1 cellular context compared by ENCODE assay signal in genomic region chr1:160740133-160740688, GRCh38.
A peak's percentile ranks its signal among the peaks of the same experiment; 100 is the strongest.
TF ChIP-seq lines count a peak whose summit lies in the region.

No MANE protein-coding gene starts in this region.

TF ChIP-seq in GM12878, 131 proteins besides CTCF, POLR2A, EP300 and RAD21:
- TF ChIP-seq ZSCAN29 (IDR thresholded peaks at IDR 0.05) = no peak
- no peak for TF ChIP-seq CBX5 (IDR thresholded peaks at IDR 0.05; ENCODE audit: low read depth)
- TF ChIP-seq WRNIP1 (IDR thresholded peaks at IDR 0.05; ENCODE audit: borderline replicate concordance, low read depth, low read length) = 0 out of 2 replicates have a peak, but pooled peaks have one; percentile 39
- no peak for TF ChIP-seq ZBTB33 (IDR thresholded peaks at IDR 0.05)
- TF ChIP-seq TCF3 (IDR thresholded peaks at IDR 0.05; ENCODE audit: borderline replicate concordance, insufficient read depth, low read depth, low read length) = 0 out of 2 replicates have a peak, but pooled peaks have one; percentile 40
- TF ChIP-seq, protein P1, sequence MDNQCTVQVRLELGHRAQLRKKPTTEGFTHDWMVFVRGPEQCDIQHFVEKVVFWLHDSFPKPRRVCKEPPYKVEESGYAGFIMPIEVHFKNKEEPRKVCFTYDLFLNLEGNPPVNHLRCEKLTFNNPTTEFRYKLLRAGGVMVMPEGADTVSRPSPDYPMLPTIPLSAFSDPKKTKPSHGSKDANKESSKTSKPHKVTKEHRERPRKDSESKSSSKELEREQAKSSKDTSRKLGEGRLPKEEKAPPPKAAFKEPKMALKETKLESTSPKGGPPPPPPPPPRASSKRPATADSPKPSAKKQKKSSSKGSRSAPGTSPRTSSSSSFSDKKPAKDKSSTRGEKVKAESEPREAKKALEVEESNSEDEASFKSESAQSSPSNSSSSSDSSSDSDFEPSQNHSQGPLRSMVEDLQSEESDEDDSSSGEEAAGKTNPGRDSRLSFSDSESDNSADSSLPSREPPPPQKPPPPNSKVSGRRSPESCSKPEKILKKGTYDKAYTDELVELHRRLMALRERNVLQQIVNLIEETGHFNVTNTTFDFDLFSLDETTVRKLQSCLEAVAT (IDR thresholded peaks at IDR 0.05) = peak; percentile 34; the same call in 1 of the 2 replicates
- no peak for TF ChIP-seq CBFB (IDR thresholded peaks at IDR 0.05; ENCODE audit: low read depth)
- TF ChIP-seq PAX5 (IDR thresholded peaks at IDR 0.05; ENCODE audit: borderline replicate concordance, low read depth, low read length) = no peak
- TF ChIP-seq ELK1 (IDR thresholded peaks at IDR 0.05; ENCODE audit: low read depth, low read length) = no peak
- TF ChIP-seq, protein P2, sequence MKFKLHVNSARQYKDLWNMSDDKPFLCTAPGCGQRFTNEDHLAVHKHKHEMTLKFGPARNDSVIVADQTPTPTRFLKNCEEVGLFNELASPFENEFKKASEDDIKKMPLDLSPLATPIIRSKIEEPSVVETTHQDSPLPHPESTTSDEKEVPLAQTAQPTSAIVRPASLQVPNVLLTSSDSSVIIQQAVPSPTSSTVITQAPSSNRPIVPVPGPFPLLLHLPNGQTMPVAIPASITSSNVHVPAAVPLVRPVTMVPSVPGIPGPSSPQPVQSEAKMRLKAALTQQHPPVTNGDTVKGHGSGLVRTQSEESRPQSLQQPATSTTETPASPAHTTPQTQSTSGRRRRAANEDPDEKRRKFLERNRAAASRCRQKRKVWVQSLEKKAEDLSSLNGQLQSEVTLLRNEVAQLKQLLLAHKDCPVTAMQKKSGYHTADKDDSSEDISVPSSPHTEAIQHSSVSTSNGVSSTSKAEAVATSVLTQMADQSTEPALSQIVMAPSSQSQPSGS (IDR thresholded peaks at IDR 0.05; ENCODE audit: low read length) = no peak
- TF ChIP-seq, protein P3, sequence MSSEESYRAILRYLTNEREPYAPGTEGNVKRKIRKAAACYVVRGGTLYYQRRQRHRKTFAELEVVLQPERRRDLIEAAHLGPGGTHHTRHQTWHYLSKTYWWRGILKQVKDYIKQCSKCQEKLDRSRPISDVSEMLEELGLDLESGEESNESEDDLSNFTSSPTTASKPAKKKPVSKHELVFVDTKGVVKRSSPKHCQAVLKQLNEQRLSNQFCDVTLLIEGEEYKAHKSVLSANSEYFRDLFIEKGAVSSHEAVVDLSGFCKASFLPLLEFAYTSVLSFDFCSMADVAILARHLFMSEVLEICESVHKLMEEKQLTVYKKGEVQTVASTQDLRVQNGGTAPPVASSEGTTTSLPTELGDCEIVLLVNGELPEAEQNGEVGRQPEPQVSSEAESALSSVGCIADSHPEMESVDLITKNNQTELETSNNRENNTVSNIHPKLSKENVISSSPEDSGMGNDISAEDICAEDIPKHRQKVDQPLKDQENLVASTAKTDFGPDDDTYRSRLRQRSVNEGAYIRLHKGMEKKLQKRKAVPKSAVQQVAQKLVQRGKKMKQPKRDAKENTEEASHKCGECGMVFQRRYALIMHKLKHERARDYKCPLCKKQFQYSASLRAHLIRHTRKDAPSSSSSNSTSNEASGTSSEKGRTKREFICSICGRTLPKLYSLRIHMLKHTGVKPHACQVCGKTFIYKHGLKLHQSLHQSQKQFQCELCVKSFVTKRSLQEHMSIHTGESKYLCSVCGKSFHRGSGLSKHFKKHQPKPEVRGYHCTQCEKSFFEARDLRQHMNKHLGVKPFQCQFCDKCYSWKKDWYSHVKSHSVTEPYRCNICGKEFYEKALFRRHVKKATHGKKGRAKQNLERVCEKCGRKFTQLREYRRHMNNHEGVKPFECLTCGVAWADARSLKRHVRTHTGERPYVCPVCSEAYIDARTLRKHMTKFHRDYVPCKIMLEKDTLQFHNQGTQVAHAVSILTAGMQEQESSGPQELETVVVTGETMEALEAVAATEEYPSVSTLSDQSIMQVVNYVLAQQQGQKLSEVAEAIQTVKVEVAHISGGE (CRISPR knock-in tag; IDR thresholded peaks at IDR 0.05) = 0 out of 2 replicates have a peak, but pooled peaks have one; percentile 5
- TF ChIP-seq, protein P4, sequence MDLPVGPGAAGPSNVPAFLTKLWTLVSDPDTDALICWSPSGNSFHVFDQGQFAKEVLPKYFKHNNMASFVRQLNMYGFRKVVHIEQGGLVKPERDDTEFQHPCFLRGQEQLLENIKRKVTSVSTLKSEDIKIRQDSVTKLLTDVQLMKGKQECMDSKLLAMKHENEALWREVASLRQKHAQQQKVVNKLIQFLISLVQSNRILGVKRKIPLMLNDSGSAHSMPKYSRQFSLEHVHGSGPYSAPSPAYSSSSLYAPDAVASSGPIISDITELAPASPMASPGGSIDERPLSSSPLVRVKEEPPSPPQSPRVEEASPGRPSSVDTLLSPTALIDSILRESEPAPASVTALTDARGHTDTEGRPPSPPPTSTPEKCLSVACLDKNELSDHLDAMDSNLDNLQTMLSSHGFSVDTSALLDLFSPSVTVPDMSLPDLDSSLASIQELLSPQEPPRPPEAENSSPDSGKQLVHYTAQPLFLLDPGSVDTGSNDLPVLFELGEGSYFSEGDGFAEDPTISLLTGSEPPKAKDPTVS (IDR thresholded peaks at IDR 0.05; ENCODE audit: low read depth, low read length) = no peak
- 0 out of 2 replicates have a peak, but pooled peaks have one; percentile 23 for TF ChIP-seq CREB1 (IDR thresholded peaks at IDR 0.05; ENCODE audit: low read depth)
- no peak for TF ChIP-seq BHLHE40 (IDR thresholded peaks at IDR 0.05; ENCODE audit: borderline replicate concordance in 1 of 2, low read depth in 2 of 2, low read length in 1 of 2)
- TF ChIP-seq IKZF2 (IDR thresholded peaks at IDR 0.05) = no peak
- TF ChIP-seq CHD1 (IDR thresholded peaks at IDR 0.05; ENCODE audit: low read depth, low read length) = peak; percentile 43; the same call in 1 of the 2 replicates
- TF ChIP-seq MTA3 (IDR thresholded peaks at IDR 0.05; ENCODE audit: borderline replicate concordance, low read length) = peak; percentile 48; the same call in 1 of the 2 replicates
- no peak for TF ChIP-seq MEF2B (IDR thresholded peaks at IDR 0.05; ENCODE audit: partially characterized antibody, poor library complexity, severe bottlenecking)
- TF ChIP-seq KDM1A (IDR thresholded peaks at IDR 0.05; ENCODE audit: borderline replicate concordance) = no peak
- peak; percentile 51 for TF ChIP-seq RUNX3 (IDR thresholded peaks at IDR 0.05; ENCODE audit: low read length)
- TF ChIP-seq SPI1 (IDR thresholded peaks at IDR 0.05; ENCODE audit: borderline replicate concordance, insufficient read depth, low read depth, low read length) = no peak
- no peak for TF ChIP-seq IRF4 (IDR thresholded peaks at IDR 0.05; ENCODE audit: low read depth, low read length)
- 0 out of 2 replicates have a peak, but pooled peaks have one; percentile 39 for TF ChIP-seq MEF2A (IDR thresholded peaks at IDR 0.05; ENCODE audit: insufficient read depth, low read depth, low read length)
- 0 out of 2 replicates have a peak, but pooled peaks have one; percentile 10 for TF ChIP-seq MXI1 (IDR thresholded peaks at IDR 0.05; ENCODE audit: low read depth, low read length)
- peak; percentile 68 for TF ChIP-seq ZNF384 (IDR thresholded peaks at IDR 0.05; ENCODE audit: borderline replicate concordance, low read depth, low read length)
- TF ChIP-seq NFXL1 (IDR thresholded peaks at IDR 0.05; ENCODE audit: borderline replicate concordance) = no peak
- no peak for TF ChIP-seq CEBPB (IDR thresholded peaks at IDR 0.05; ENCODE audit: borderline replicate concordance in 1 of 2, low read depth in 2 of 2, low read length in 2 of 2)
- no peak for TF ChIP-seq MTA2 (IDR thresholded peaks at IDR 0.05; ENCODE audit: low read depth)
- TF ChIP-seq SRF (IDR thresholded peaks at IDR 0.05; ENCODE audit: low read depth in 2 of 2, low read length in 2 of 2) = no peak
- no peak for TF ChIP-seq NRF1 (conservative IDR thresholded peaks at IDR 0.05; ENCODE audit: low read depth, low read length)
- peak; percentile 24; the same call in 1 of the 2 replicates for TF ChIP-seq PML (IDR thresholded peaks at IDR 0.05; ENCODE audit: low read length)
- peak; percentile 51 for TF ChIP-seq HDAC6 (IDR thresholded peaks at IDR 0.05; ENCODE audit: unreplicated experiment)
- TF ChIP-seq EZH2 (IDR thresholded peaks at IDR 0.05; ENCODE audit: borderline replicate concordance, control insufficient read depth, low read depth, low read length) = no peak
- TF ChIP-seq IRF5 (IDR thresholded peaks at IDR 0.05; ENCODE audit: borderline replicate concordance) = no peak
